Comparison of ENCODE assay signal across 12 cellular contexts in the genomic region with DNA sequence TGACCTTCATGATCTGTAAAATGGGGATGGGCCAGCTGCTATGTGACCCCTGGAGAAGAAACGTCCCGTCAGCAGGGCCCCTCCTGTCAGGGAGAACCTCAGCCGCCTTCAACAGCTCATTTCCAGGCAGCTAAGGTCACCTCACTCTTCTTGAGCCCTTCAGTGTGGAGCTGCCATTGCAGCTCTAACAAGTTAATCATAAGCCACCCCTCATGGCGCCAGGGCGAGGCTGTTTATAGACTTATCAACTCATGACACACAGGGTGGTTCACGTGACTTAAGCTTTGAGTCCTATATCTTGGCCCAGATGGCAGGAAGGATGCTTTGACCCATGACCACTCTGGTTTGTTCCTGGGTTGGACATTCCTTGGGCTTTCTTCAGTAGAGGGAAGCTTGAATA.
DNase-seq lines count a peak whose midpoint lies in the region; ATAC-seq, FAIRE-seq and TF ChIP-seq lines count a peak whose summit lies in the region.
"Had no signal": no experiment of that assay in that cellular context is flagged by ENCODE, and none has a peak within 500 bp of the region (broad histone marks: within the 10 kb centered on the region; RNA-seq: fewer than 3 reads in every experiment).

No MANE protein-coding gene starts in this region.

- no peak overlapping the region for H3K4me3 Mint-ChIP-seq in activated T-cell treated with anti-CD3 and anti-CD28 coated beads, Interleukin-2, amount 50 U/mL, for 72 hours
- H3K4me3 Mint-ChIP-seq in activated CD4-positive, alpha-beta T cell treated with anti-CD3 and anti-CD28 coated beads, Interleukin-2, amount 10 ng/mL, durations not matched to agents 24 days and 14 days, result no peak overlapping the region
- H3K4me3 Mint-ChIP-seq: activated CD4-positive, alpha-beta T cell treated with anti-CD3 and anti-CD28 coated beads, Interleukin-2, amount 10 ng/mL, durations not matched to agents 7 days and 5 days; activated naive CD4-positive, alpha-beta T cell treated with anti-CD3 and anti-CD28 coated beads, Interleukin-2, amount 50 U/mL, for 24 hours had no signal

- H3K36me3 ChIP-seq in K562 (ENCODE audit: control insufficient read depth, insufficient read depth, low read length) (no peaks in the 10 kb centered on the region), kidney epithelial cell (ENCODE audit: control insufficient read depth, insufficient read depth, low read length) (no peaks in the 10 kb centered on the region), sigmoid colon (no peaks in the 10 kb centered on the region)
- H3K36me3 ChIP-seq: HAP-1, MG63 had no signal

- no peaks in the 10 kb centered on the region; the same call in 1 of the 2 replicates for H4K20me1 ChIP-seq in K562 (replicated peaks; ENCODE audit: control insufficient read depth, insufficient read depth, low read length)

- no peaks in the 10 kb centered on the region for H3K9me3 Mint-ChIP-seq in activated T-cell treated with anti-CD3 and anti-CD28 coated beads, Interleukin-2, amount 50 U/mL, for 72 hours
- H3K9me3 Mint-ChIP-seq in activated CD4-positive, alpha-beta T cell treated with anti-CD3 and anti-CD28 coated beads, Interleukin-2, amount 10 ng/mL, durations not matched to agents 24 days and 14 days, result no peaks in the 10 kb centered on the region
- H3K9me3 Mint-ChIP-seq: activated CD4-positive, alpha-beta T cell treated with anti-CD3 and anti-CD28 coated beads, Interleukin-2, amount 10 ng/mL, durations not matched to agents 7 days and 5 days; activated naive CD4-positive, alpha-beta T cell treated with anti-CD3 and anti-CD28 coated beads, Interleukin-2, amount 50 U/mL, for 24 hours had no signal

- peaks cover 3% of the 10 kb centered on the region for H3K9me1 ChIP-seq in K562 (ENCODE audit: control insufficient read depth, insufficient read depth, low read length)

- H3K4me2 ChIP-seq in K562 (ENCODE audit: insufficient read depth, low read length), result peak overlapping the region; percentile 11; the same call in 1 of the 2 replicates

- ATAC-seq in K562, result peak; percentile 72
- ATAC-seq in activated T-cell treated with anti-CD3 and anti-CD28 coated beads, Interleukin-2, amount 50 U/mL, for 72 hours (replicated peaks in 1 of 2), result no peak

- WGBS in K562 (ENCODE audit: insufficient coverage, low coverage, missing lambda C conversion rate), result 0% methylated on average over 6 of the region's 6 CpGs
- 21 to 68% methylated on average over 6 of the region's 6 CpGs for WGBS in sigmoid colon, 2 donors

- H3K27me3 ChIP-seq in K562 (ENCODE audit: control insufficient read depth in 2 of 2, insufficient read depth in 2 of 2, low read length in 2 of 2) (peaks cover 0 to 6% of the 10 kb centered on the region in 2 experiments; a peak in 1 of 5 replicates), kidney epithelial cell (ENCODE audit: control insufficient read depth, insufficient read depth, low read length) (no peaks in the 10 kb centered on the region), sigmoid colon (no peaks in the 10 kb centered on the region)
- H3K27me3 ChIP-seq: MG63 had no signal

- 0 out of 2 replicates have a peak overlapping the region, but pooled peaks have one; percentile 40 for H2AFZ ChIP-seq in K562 (ENCODE audit: low read depth, low read length)

- TF ChIP-seq EP300 in K562 (IDR thresholded peaks at IDR 0.05; ENCODE audit: low read length) (no peak), sigmoid colon (IDR thresholded peaks at IDR 0.05) (no peak)

- H3K27ac ChIP-seq in K562 (ENCODE audit: extremely low read depth, low read depth, low read length) (no peak overlapping the region), sigmoid colon (peak overlapping the region in 2 of 4 donors; percentile 16 to 35)

- H3K4me1 ChIP-seq in K562 (replicated peaks in 1 of 2; ENCODE audit: control insufficient read depth in 2 of 2, insufficient read depth in 2 of 2, low read length in 2 of 2) (peaks cover 5 to 7% of the 10 kb centered on the region in 2 experiments; a peak in 2 of 5 replicates), sigmoid colon (peaks cover 0 to 10% (median 0%) of the 10 kb centered on the region in 4 donors)

- H3K4me3 ChIP-seq in K562 (no peak overlapping the region), kidney epithelial cell (ENCODE audit: low read depth, low read length) (no peak overlapping the region), sigmoid colon (no peak overlapping the region)
- H3K4me3 ChIP-seq: HAP-1, MG63 had no signal

- H3K4me1 Mint-ChIP-seq in activated T-cell treated with anti-CD3 and anti-CD28 coated beads, Interleukin-2, amount 50 U/mL, for 72 hours (ENCODE audit: low read depth), result no peaks in the 10 kb centered on the region
- H3K4me1 Mint-ChIP-seq in activated CD4-positive, alpha-beta T cell treated with anti-CD3 and anti-CD28 coated beads, Interleukin-2, amount 10 ng/mL, durations not matched to agents 24 days and 14 days, result peaks cover 2% of the 10 kb centered on the region
- H3K4me1 Mint-ChIP-seq: activated CD4-positive, alpha-beta T cell treated with anti-CD3 and anti-CD28 coated beads, Interleukin-2, amount 10 ng/mL, durations not matched to agents 7 days and 5 days; activated naive CD4-positive, alpha-beta T cell treated with anti-CD3 and anti-CD28 coated beads, Interleukin-2, amount 50 U/mL, for 24 hours had no signal

- no peaks in the 10 kb centered on the region for H3K36me3 Mint-ChIP-seq in activated T-cell treated with anti-CD3 and anti-CD28 coated beads, Interleukin-2, amount 50 U/mL, for 72 hours (ENCODE audit: insufficient read depth in 2 of 2)
- H3K36me3 Mint-ChIP-seq in activated CD4-positive, alpha-beta T cell treated with anti-CD3 and anti-CD28 coated beads, Interleukin-2, amount 10 ng/mL, durations not matched to agents 24 days and 14 days (ENCODE audit: low read depth), result no peaks in the 10 kb centered on the region
- H3K36me3 Mint-ChIP-seq: activated naive CD4-positive, alpha-beta T cell treated with anti-CD3 and anti-CD28 coated beads, Interleukin-2, amount 50 U/mL, for 24 hours had no signal

- no peaks in the 10 kb centered on the region for H3K27me3 Mint-ChIP-seq in activated T-cell treated with anti-CD3 and anti-CD28 coated beads, Interleukin-2, amount 50 U/mL, for 72 hours (ENCODE audit: low read depth)
- no peaks in the 10 kb centered on the region for H3K27me3 Mint-ChIP-seq in activated CD4-positive, alpha-beta T cell treated with anti-CD3 and anti-CD28 coated beads, Interleukin-2, amount 10 ng/mL, durations not matched to agents 24 days and 14 days
- H3K27me3 Mint-ChIP-seq: activated CD4-positive, alpha-beta T cell treated with anti-CD3 and anti-CD28 coated beads, Interleukin-2, amount 10 ng/mL, durations not matched to agents 7 days and 5 days; activated naive CD4-positive, alpha-beta T cell treated with anti-CD3 and anti-CD28 coated beads, Interleukin-2, amount 50 U/mL, for 24 hours had no signal

- TF ChIP-seq POLR2A in K562 (conservative IDR thresholded peaks at IDR 0.05) (no peak), sigmoid colon (IDR thresholded peaks at IDR 0.05) (no peak)

- H3K79me2 ChIP-seq in K562 (ENCODE audit: control insufficient read depth, insufficient read depth, low read length), result no peaks in the 10 kb centered on the region

- BruUV-seq in K562 (replicated peaks; lab: Mats Ljungman, UMichigan), result no TSS peak

- no peaks in the 10 kb centered on the region for H3K9me3 ChIP-seq in K562 (replicated peaks; ENCODE audit: control insufficient read depth, insufficient read depth, low read depth, low read length)
- H3K9me3 ChIP-seq in sigmoid colon, result no peaks in the 10 kb centered on the region
- H3K9me3 ChIP-seq: HAP-1 had no signal

- FAIRE-seq in GM19239 (lab: Jason Lieb, UNC) (peak; percentile 21), K562 (lab: Jason Lieb, UNC) (no peak)

- TF ChIP-seq RAD21 in K562 (CRISPR knock-in tag; conservative IDR thresholded peaks at IDR 0.05 in 1 of 2, IDR thresholded peaks at IDR 0.05 in 1 of 2), result no peak

- H3K27ac Mint-ChIP-seq in activated T-cell treated with anti-CD3 and anti-CD28 coated beads, Interleukin-2, amount 50 U/mL, for 72 hours, result no peak overlapping the region
- H3K27ac Mint-ChIP-seq in activated CD4-positive, alpha-beta T cell treated with anti-CD3 and anti-CD28 coated beads, Interleukin-2, amount 10 ng/mL, durations not matched to agents 24 days and 14 days, result no peak overlapping the region
- H3K27ac Mint-ChIP-seq: activated CD4-positive, alpha-beta T cell treated with anti-CD3 and anti-CD28 coated beads, Interleukin-2, amount 10 ng/mL, durations not matched to agents 7 days and 5 days; activated naive CD4-positive, alpha-beta T cell treated with anti-CD3 and anti-CD28 coated beads, Interleukin-2, amount 50 U/mL, for 24 hours had no signal

- in situ Hi-C loops in K562 (cut with MboI), result no loop called here

- TF ChIP-seq CTCF in K562 (IDR thresholded peaks at IDR 0.05 in 2 of 3, conservative IDR thresholded peaks at IDR 0.05 in 1 of 3; ENCODE audit: insufficient read depth in 2 of 3, low read depth in 1 of 3, low read length in 3 of 3) (no peak), kidney epithelial cell (IDR thresholded peaks at IDR 0.05; ENCODE audit: insufficient read depth, low read length, poor library complexity, severe bottlenecking) (no peak), sigmoid colon (IDR thresholded peaks at IDR 0.05) (no peak)

- DNase-seq in GM19239 (ENCODE audit: insufficient read length, low spot score) (no peak), K562 (ENCODE audit: extremely low read depth in 1 of 4, low spot score in 3 of 4) (peak in 3 of 4 experiments; percentile 14 to 51 (median 20)), kidney epithelial cell (ENCODE audit: low read depth) (peak; percentile 56), sigmoid colon (peak; percentile 56), NCI-H187 treated with DMSO at 0.1 percent for 48 hours (lab: John Stamatoyannopoulos, UW) (no peak), amniotic stem cell (lab: John Stamatoyannopoulos, UW) (no peak)
- no peak for DNase-seq in activated T-cell treated with anti-CD3 and anti-CD28 coated beads, Interleukin-2, amount 50 U/mL, for 72 hours
- no peak for DNase-seq in activated CD4-positive, alpha-beta T cell treated with anti-CD3 and anti-CD28 coated beads, Interleukin-2, amount 10 ng/mL, durations not matched to agents 24 days and 14 days

- POLR2A ChIA-PET in K562 (lab: Yijun Ruan, JAX), result interaction anchor here (0.6 to 1.0 kb wide), 4 partner anchors 78 to 1404 kb away, joined by 3 to 4 read pairs (median 3); no protein-coding TSS in a partner anchor

- CTCF ChIA-PET in K562 (lab: Yijun Ruan, JAX; ENCODE audit: low intra/inter-chr PET ratio), result interaction anchor here (0.6 to 1.3 kb wide), 3 partner anchors 550 to 888 kb away, joined by 3 to 7 read pairs (median 3); no protein-coding TSS in a partner anchor

- no peak overlapping the region for H3K9ac ChIP-seq in K562 (ENCODE audit: insufficient read depth in 1 of 2, low read depth in 2 of 2, low read length in 2 of 2)

- intact Hi-C loops in K562 (cut with micrococcal nuclease), result loop anchor here (1.0 to 10.0 kb wide), 4 partner anchors 170 to 848 kb away; no protein-coding TSS in a partner anchor
- intact Hi-C loops in sigmoid colon (cut with DNase I), result loop anchor here (1.0 to 10.0 kb wide), 3 partner anchors 138 to 552 kb away; no protein-coding TSS in a partner anchor
- intact Hi-C loops in activated CD4-positive, alpha-beta T cell treated with anti-CD3 and anti-CD28 coated beads, Interleukin-2, amount 10 ng/mL, durations not matched to agents 24 days and 14 days (cut with micrococcal nuclease), result loop anchor here (1.0 to 10.0 kb wide), 3 partner anchors 96 to 553 kb away; no protein-coding TSS in a partner anchor

Comparison
In these comparisons a context has a peak if more than half of its experiments do, and no peak if none do; other contexts are left out.
1. DNase-seq: peak in K562 (3 of 4), kidney epithelial cell (single experiment) and sigmoid colon (single experiment); none in GM19239 (single experiment), activated T-cell treated with anti-CD3 and anti-CD28 coated beads, Interleukin-2, amount 50 U/mL, for 72 hours (0 of 2), NCI-H187 treated with DMSO at 0.1 percent for 48 hours (single experiment), activated CD4-positive, alpha-beta T cell treated with anti-CD3 and anti-CD28 coated beads, Interleukin-2, amount 10 ng/mL, durations not matched to agents 24 days and 14 days (single experiment) and amniotic stem cell (single experiment).